ENCODE assay signal across 1 cellular context in genomic region chr12:104413330-104413729, GRCh38.
TF ChIP-seq lines count a peak whose summit lies in the region.

No MANE protein-coding gene starts in this region.

TF ChIP-seq in IMR-90, 13 proteins besides CTCF, POLR2A, EP300 and RAD21:
- no peak for TF ChIP-seq USF2 (IDR thresholded peaks at IDR 0.05; ENCODE audit: low read depth, low read length)
- TF ChIP-seq CEBPB (IDR thresholded peaks at IDR 0.05; ENCODE audit: low read depth, low read length) = peak; percentile 69
TF ChIP-seq in IMR-90: peak in this region for 1.
